ENCODE assay signal across 13 cellular contexts in genomic region chr7:16817536-16817935, GRCh38. TPM values are rescaled to one million over a fixed set of nuclear protein-coding genes. Genes with fewer than 3 reads are reported as not detected.
A peak's percentile ranks its signal among the peaks of the same experiment; 100 is the strongest.
DNase-seq lines count a peak whose midpoint lies in the region; ATAC-seq and TF ChIP-seq lines count a peak whose summit lies in the region.
"Had no signal": no experiment of that assay in that cellular context is flagged by ENCODE, and none has a peak within 500 bp of the region (broad histone marks: within the 10 kb centered on the region; RNA-seq: fewer than 3 reads in every experiment).

No MANE protein-coding gene starts in this region.

- H3K9me3 ChIP-seq in neural progenitor cell (ENCODE audit: low read depth): no peaks in the 10 kb centered on the region
- H3K9me3 ChIP-seq: BE2C had no signal

- H4K20me1 ChIP-seq in neural progenitor cell (ENCODE audit: low read depth): no peaks in the 10 kb centered on the region

- H3K36me3 Mint-ChIP-seq in T-helper 2 cell treated with Interferon-gamma antibody and Interleukin-4, amounts not matched to agents 5 μg/mL and 100 μg/mL, for 36 hours (ENCODE audit: low read depth): no peaks in the 10 kb centered on the region
- H3K36me3 Mint-ChIP-seq in neural progenitor cell: peaks cover 2% of the 10 kb centered on the region

- no peaks in the 10 kb centered on the region for H3K4me1 ChIP-seq in neural progenitor cell
- H3K4me1 ChIP-seq: BE2C, parathyroid adenoma had no signal

- H3K27ac Mint-ChIP-seq in T-helper 2 cell treated with Interferon-gamma antibody and Interleukin-4, amounts not matched to agents 5 μg/mL and 100 μg/mL, for 36 hours: no peak overlapping the region
- H3K27ac Mint-ChIP-seq in neural progenitor cell: no peak overlapping the region

- H3K9me3 Mint-ChIP-seq in T-helper 2 cell treated with Interferon-gamma antibody and Interleukin-4, amounts not matched to agents 5 μg/mL and 100 μg/mL, for 36 hours: no peaks in the 10 kb centered on the region
- H3K9me3 Mint-ChIP-seq in neural progenitor cell: peaks cover 6% of the 10 kb centered on the region

- no peak overlapping the region for H3K9ac ChIP-seq in neural progenitor cell
- H3K9ac ChIP-seq: parathyroid adenoma had no signal

- H3F3A ChIP-seq in neural progenitor cell (ENCODE audit: low read depth): no peaks in the 10 kb centered on the region

- H3K4me3 Mint-ChIP-seq in T-helper 2 cell treated with Interferon-gamma antibody and Interleukin-4, amounts not matched to agents 5 μg/mL and 100 μg/mL, for 36 hours: no peak overlapping the region
- H3K4me3 Mint-ChIP-seq in neural progenitor cell: no peak overlapping the region

- no peak overlapping the region for H2AFZ ChIP-seq in neural progenitor cell (replicated peaks)
- H2AFZ ChIP-seq: parathyroid adenoma had no signal

- H3K4me3 ChIP-seq in AG10803 (ENCODE audit: low read length) (no peak overlapping the region), neural progenitor cell (no peak overlapping the region)

- no peaks in the 10 kb centered on the region for H3K79me2 ChIP-seq in neural progenitor cell (ENCODE audit: low read depth)
- H3K79me2 ChIP-seq: parathyroid adenoma had no signal

- no peaks in the 10 kb centered on the region for H3K4me1 Mint-ChIP-seq in T-helper 2 cell treated with Interferon-gamma antibody and Interleukin-4, amounts not matched to agents 5 μg/mL and 100 μg/mL, for 36 hours (ENCODE audit: low read depth)
- H3K4me1 Mint-ChIP-seq in neural progenitor cell: peaks cover 20% of the 10 kb centered on the region

- no peaks in the 10 kb centered on the region for H3K27me3 ChIP-seq in neural progenitor cell

- H3K27ac ChIP-seq in neural progenitor cell: no peak overlapping the region
- H3K27ac ChIP-seq: parathyroid adenoma had no signal

- TF ChIP-seq CTCF in AG10803 (conservative IDR thresholded peaks at IDR 0.05; ENCODE audit: low read length): no peak
- no peak for TF ChIP-seq CTCF in neural progenitor cell (IDR thresholded peaks at IDR 0.05)

- DNase-seq in AG10803 (ENCODE audit: low read depth): peak; percentile 46
- DNase-seq in HT1080 (ENCODE audit: low read depth): peak; percentile 73
- DNase-seq in amniotic epithelial cell (ENCODE audit: low read depth): peak; percentile 61
- DNase-seq in iris pigment epithelial cell (ENCODE audit: low read depth): peak; percentile 86
- DNase-seq in CD1c-positive myeloid dendritic cell (ENCODE audit: extremely low spot score): no peak
- DNase-seq in T-helper 2 cell treated with Interferon-gamma antibody and Interleukin-4, amounts not matched to agents 5 μg/mL and 100 μg/mL, for 36 hours (ENCODE audit: low spot score): no peak
- DNase-seq in neural progenitor cell (ENCODE audit: low spot score): no peak
- DNase-seq: BE2C; erythroblast; left cardiac atrium; stimulated activated CD4-positive, alpha-beta T cell treated with anti-CD3 and anti-CD28 coated beads, Interleukin-1b, Interleukin-23, amount 100 ng/mL, for 48 hours had no signal

- peaks cover 4% of the 10 kb centered on the region for H3K27me3 Mint-ChIP-seq in T-helper 2 cell treated with Interferon-gamma antibody and Interleukin-4, amounts not matched to agents 5 μg/mL and 100 μg/mL, for 36 hours (ENCODE audit: low read depth)
- peaks cover 2% of the 10 kb centered on the region for H3K27me3 Mint-ChIP-seq in neural progenitor cell (ENCODE audit: insufficient read depth, low read depth)

- no peak overlapping the region for H3K4me2 ChIP-seq in neural progenitor cell

- H3K36me3 ChIP-seq in neural progenitor cell: no peaks in the 10 kb centered on the region
- H3K36me3 ChIP-seq: BE2C had no signal

- no peak for ATAC-seq in GM19324 (IDR thresholded peaks at IDR 0.05; ENCODE audit: low FRiP score, unreplicated experiment)

RNA-seq across cellular contexts. Expression of gene AGR2, which starts 12.7 kb away (rescaled TPM):
- total RNA-seq in HT1080 (2014; rRNA removed; shearing (Covaris generic)): not detected in 2 replicates
- polyA plus RNA-seq in HT1080 (2015; cell fraction: cytosol; rRNA removed): not detected in 2 replicates
- not detected in 2 replicates for polyA plus RNA-seq in HT1080 (2015; cell fraction: nucleus; rRNA removed)
- total RNA-seq in neural progenitor cell (ENCODE audit: low replicate concordance): not detected in 2 replicates
- total RNA-seq: left cardiac atrium had no signal

Comparison
In these comparisons a context has a peak if more than half of its experiments do, and no peak if none do; other contexts are left out.
1. DNase-seq: peak in AG10803 (single experiment), HT1080 (single experiment), amniotic epithelial cell (single experiment) and iris pigment epithelial cell (single experiment); none in CD1c-positive myeloid dendritic cell (single experiment), T-helper 2 cell treated with Interferon-gamma antibody and Interleukin-4, amounts not matched to agents 5 μg/mL and 100 μg/mL, for 36 hours (single experiment) and neural progenitor cell (single experiment).